ENCODE assay signal across 9 cellular contexts in the genomic region with DNA sequence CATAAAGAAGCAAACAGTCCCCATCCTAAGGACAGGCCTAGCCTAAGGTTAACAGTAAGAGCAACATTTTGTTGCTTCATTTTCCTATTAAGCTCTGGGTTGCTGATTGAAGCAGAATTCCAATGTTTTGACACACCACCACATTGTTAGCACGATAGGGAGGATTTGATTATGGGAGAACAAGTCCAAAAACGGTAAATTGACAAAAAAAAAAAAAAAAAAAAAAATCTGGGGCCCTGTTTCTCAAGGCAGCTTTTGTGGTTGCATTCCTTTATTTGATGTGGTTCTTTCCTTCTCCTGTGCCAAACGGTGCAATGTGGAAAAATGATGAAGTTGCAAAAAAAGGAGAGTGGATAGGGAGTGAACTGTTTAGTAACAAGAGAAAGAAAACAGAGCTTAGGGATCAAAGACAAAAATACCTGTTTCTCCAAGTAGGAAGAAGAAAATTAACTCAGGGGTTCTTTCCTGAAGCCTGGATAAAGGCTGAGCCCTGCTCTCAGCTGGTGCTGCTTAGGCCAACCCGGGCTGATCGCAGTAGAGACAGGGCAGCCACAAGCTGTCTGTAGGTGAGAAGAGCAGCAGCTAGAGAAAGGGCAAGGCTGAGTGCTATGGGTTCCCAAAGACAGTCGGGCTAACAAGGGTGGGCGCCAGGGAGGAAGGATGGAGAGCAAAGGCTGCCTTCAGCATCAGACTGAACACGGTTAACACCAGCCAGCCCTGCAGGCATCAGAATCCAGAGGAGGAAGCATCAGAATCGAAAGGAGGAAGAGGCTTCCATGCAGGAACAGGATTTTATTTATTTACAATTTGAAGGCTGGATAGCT.
DNase-seq lines count a peak whose midpoint lies in the region; ATAC-seq, FAIRE-seq and TF ChIP-seq lines count a peak whose summit lies in the region.
"Had no signal": no experiment of that assay in that cellular context is flagged by ENCODE, and none has a peak within 500 bp of the region (broad histone marks: within the 10 kb centered on the region; RNA-seq: fewer than 3 reads in every experiment).

No MANE protein-coding gene starts in this region.

- H3K27me3 Mint-ChIP-seq in MCF 10A (ENCODE audit: insufficient read depth, unreplicated experiment), result no peaks in the 10 kb centered on the region
- no peaks in the 10 kb centered on the region for H3K27me3 Mint-ChIP-seq in effector memory CD8-positive, alpha-beta T cell
- H3K27me3 Mint-ChIP-seq: activated CD8-positive, alpha-beta T cell treated with anti-CD3 and anti-CD28 coated beads for 36 hours had no signal

- FAIRE-seq in HTR-8/SVneo (lab: Jason Lieb, UNC), result peak; percentile 76

- peak; percentile 53 for DNase-seq in HTR-8/SVneo (ENCODE audit: insufficient read length, low spot score)
- DNase-seq in MCF 10A (ENCODE audit: unreplicated experiment), result peak; percentile 66
- peak; percentile 33 for DNase-seq in kidney tubule cell (ENCODE audit: low spot score)
- DNase-seq in effector memory CD8-positive, alpha-beta T cell, result no peak
- DNase-seq: activated CD8-positive, alpha-beta T cell treated with anti-CD3 and anti-CD28 coated beads for 36 hours; NCI-H526 treated with DMSO at 0.1 percent for 48 hours had no signal

- H3K27ac ChIP-seq in urinary bladder (ENCODE audit: low read depth), result peak overlapping the region; percentile 74

- H3K36me3 ChIP-seq in urinary bladder (ENCODE audit: insufficient read depth), result no peaks in the 10 kb centered on the region

- CTCF ChIA-PET in MCF 10A (lab: Yijun Ruan, JAX), result interaction anchor here (0.6 to 2.5 kb wide), 18 partner anchors 12 to 520 kb away, joined by 3 to 10 read pairs (median 3); no protein-coding TSS in a partner anchor

- POLR2A ChIA-PET in MCF 10A (lab: Yijun Ruan, JAX), result interaction anchor here (0.6 to 4.3 kb wide), 54 partner anchors 9 to 521 kb away, joined by 3 to 117 read pairs (median 5); partner anchors contain the start of genes BABAM2, FOSL2, MRPL33 and RBKS

- intact Hi-C loops in MCF 10A (cut with micrococcal nuclease), result no loop called here

- peaks cover 39% of the 10 kb centered on the region for H3K4me1 Mint-ChIP-seq in MCF 10A (ENCODE audit: insufficient read depth, unreplicated experiment)
- peaks cover 0 to 11% of the 10 kb centered on the region in 2 donors for H3K4me1 Mint-ChIP-seq in effector memory CD8-positive, alpha-beta T cell (ENCODE audit: low read depth in 2 of 2)

- peaks cover 14% of the 10 kb centered on the region for H3K36me3 Mint-ChIP-seq in MCF 10A (ENCODE audit: insufficient read depth, unreplicated experiment)
- H3K36me3 Mint-ChIP-seq in effector memory CD8-positive, alpha-beta T cell (ENCODE audit: insufficient read depth), result no peaks in the 10 kb centered on the region

- ATAC-seq in GM18907 (IDR thresholded peaks at IDR 0.05; ENCODE audit: unreplicated experiment) (no peak), HG03039 (IDR thresholded peaks at IDR 0.05; ENCODE audit: unreplicated experiment) (no peak)
- ATAC-seq in effector memory CD8-positive, alpha-beta T cell (replicated peaks), result no peak
- ATAC-seq: activated CD8-positive, alpha-beta T cell treated with anti-CD3 and anti-CD28 coated beads for 36 hours had no signal

- WGBS in urinary bladder, result 41% methylated on average over 9 of the region's 9 CpGs

- no peak overlapping the region for H3K4me3 ChIP-seq in urinary bladder (ENCODE audit: low read depth, low read length)

- no TSS peak for BruUV-seq in MCF 10A (replicated peaks; lab: Mats Ljungman, UMichigan)

- no peaks in the 10 kb centered on the region for H3K9me3 Mint-ChIP-seq in MCF 10A (ENCODE audit: unreplicated experiment)
- no peaks in the 10 kb centered on the region for H3K9me3 Mint-ChIP-seq in effector memory CD8-positive, alpha-beta T cell
- H3K9me3 Mint-ChIP-seq: activated CD8-positive, alpha-beta T cell treated with anti-CD3 and anti-CD28 coated beads for 36 hours had no signal

- peak overlapping the region; percentile 93 for H3K27ac Mint-ChIP-seq in MCF 10A (ENCODE audit: low read depth, unreplicated experiment)
- peak overlapping the region in 1 of 2 donors; percentile 20 for H3K27ac Mint-ChIP-seq in effector memory CD8-positive, alpha-beta T cell
- H3K27ac Mint-ChIP-seq: activated CD8-positive, alpha-beta T cell treated with anti-CD3 and anti-CD28 coated beads for 36 hours had no signal

- TF ChIP-seq CTCF in MCF 10A (IDR thresholded peaks at IDR 0.05; ENCODE audit: unreplicated experiment), result no peak

- H3K4me3 Mint-ChIP-seq in MCF 10A (ENCODE audit: unreplicated experiment), result peak overlapping the region; percentile 41
- H3K4me3 Mint-ChIP-seq in effector memory CD8-positive, alpha-beta T cell, result no peak overlapping the region
- H3K4me3 Mint-ChIP-seq: activated CD8-positive, alpha-beta T cell treated with anti-CD3 and anti-CD28 coated beads for 36 hours had no signal

- no peaks in the 10 kb centered on the region for H3K4me1 ChIP-seq in urinary bladder (ENCODE audit: insufficient read depth)

Comparison
In these comparisons a context has a peak if more than half of its experiments do, and no peak if none do; other contexts are left out.
1. DNase-seq: peak in HTR-8/SVneo (single experiment), MCF 10A (single experiment) and kidney tubule cell (single experiment); none in effector memory CD8-positive, alpha-beta T cell (0 of 3).